19 cellular contexts compared by ENCODE assay signal in genomic region chr6:24600903-24601302, GRCh38. TPM values are rescaled to one million over a fixed set of nuclear protein-coding genes. Genes with fewer than 3 reads are reported as not detected.
DNase-seq lines count a peak whose midpoint lies in the region; ATAC-seq, FAIRE-seq and TF ChIP-seq lines count a peak whose summit lies in the region.
"Had no signal": no experiment of that assay in that cellular context is flagged by ENCODE, and none has a peak within 500 bp of the region (broad histone marks: within the 10 kb centered on the region; RNA-seq: fewer than 3 reads in every experiment).

No MANE protein-coding gene starts in this region.

- H3K27ac ChIP-seq in A549 = no peak overlapping the region
- no peak overlapping the region for H3K27ac ChIP-seq in DOHH2 (ENCODE audit: low read depth, low read length)
- peak overlapping the region; percentile 19 for H3K27ac ChIP-seq in cingulate gyrus (ENCODE audit: low read depth, low read length)
- H3K27ac ChIP-seq: epithelial cell of prostate, heart right ventricle had no signal

- H3K9me3 Mint-ChIP-seq in stimulated activated effector memory CD8-positive, alpha-beta T cell treated with anti-CD3 and anti-CD28 coated beads, Interleukin-12 subunit alpha, Interleukin-12 subunit beta, amount 100 ng/mL, for 72 hours = no peaks in the 10 kb centered on the region
- H3K9me3 Mint-ChIP-seq: activated naive CD8-positive, alpha-beta T cell treated with anti-CD3 and anti-CD28 coated beads for 36 hours; CD4-positive, alpha-beta T cell; central memory CD8-positive, alpha-beta T cell had no signal

- no peak overlapping the region for H3K4me3 Mint-ChIP-seq in stimulated activated effector memory CD8-positive, alpha-beta T cell treated with anti-CD3 and anti-CD28 coated beads, Interleukin-12 subunit alpha, Interleukin-12 subunit beta, amount 100 ng/mL, for 72 hours
- H3K4me3 Mint-ChIP-seq: activated naive CD8-positive, alpha-beta T cell treated with anti-CD3 and anti-CD28 coated beads for 36 hours; CD4-positive, alpha-beta T cell; central memory CD8-positive, alpha-beta T cell; naive thymus-derived CD8-positive, alpha-beta T cell had no signal

- H3K4me2 ChIP-seq in A549 (no peak overlapping the region), DOHH2 (ENCODE audit: low read length) (no peak overlapping the region), Loucy (ENCODE audit: low read depth, low read length, poor library complexity, severe bottlenecking) (no peak overlapping the region)

- WGBS in A549 (ENCODE audit: missing lambda C conversion rate) = 64% methylated on average over 4 of the region's 4 CpGs

- H3K27ac Mint-ChIP-seq in stimulated activated effector memory CD8-positive, alpha-beta T cell treated with anti-CD3 and anti-CD28 coated beads, Interleukin-12 subunit alpha, Interleukin-12 subunit beta, amount 100 ng/mL, for 72 hours = no peak overlapping the region
- H3K27ac Mint-ChIP-seq: activated naive CD8-positive, alpha-beta T cell treated with anti-CD3 and anti-CD28 coated beads for 36 hours; CD4-positive, alpha-beta T cell; naive thymus-derived CD8-positive, alpha-beta T cell had no signal

- H3F3A ChIP-seq in DOHH2 (ENCODE audit: control insufficient read depth, insufficient read depth) (no peaks in the 10 kb centered on the region), Loucy (ENCODE audit: low read depth) (no peaks in the 10 kb centered on the region)

- TF ChIP-seq CTCF in A549 (IDR thresholded peaks at IDR 0.05) = 0 out of 3 replicates have a peak, but pooled peaks have one; percentile 13
- peak; percentile 66 for TF ChIP-seq CTCF in DOHH2 (IDR thresholded peaks at IDR 0.05; ENCODE audit: low read depth, low read length, poor library complexity, severe bottlenecking)
- TF ChIP-seq CTCF in Loucy (conservative IDR thresholded peaks at IDR 0.05; ENCODE audit: low read length) = peak; percentile 52

- POLR2A ChIA-PET in A549 (lab: Yijun Ruan, JAX) = no interaction called here

- no peak for TF ChIP-seq RAD21 in A549 (conservative IDR thresholded peaks at IDR 0.05 in 1 of 2, IDR thresholded peaks at IDR 0.05 in 1 of 2)

- H4K20me1 ChIP-seq in DOHH2 (ENCODE audit: control insufficient read depth, insufficient read depth, low read depth, low read length) (no peaks in the 10 kb centered on the region), Loucy (ENCODE audit: insufficient read depth, low read length, poor library complexity, severe bottlenecking) (no peaks in the 10 kb centered on the region)

- CTCF ChIA-PET in A549 (lab: Yijun Ruan, JAX) = no interaction called here

- no peak for ATAC-seq in A549
- ATAC-seq in stimulated activated effector memory CD8-positive, alpha-beta T cell treated with anti-CD3 and anti-CD28 coated beads, Interleukin-12 subunit alpha, Interleukin-12 subunit beta, amount 100 ng/mL, for 72 hours = no peak
- ATAC-seq: heart right ventricle; naive thymus-derived CD8-positive, alpha-beta T cell; right cardiac atrium had no signal

- H3K9ac ChIP-seq in Loucy (ENCODE audit: low read depth, low read length, poor library complexity, severe bottlenecking) = no peak overlapping the region

- no peak for TF ChIP-seq EP300 in A549 (IDR thresholded peaks at IDR 0.05)

- no peak overlapping the region for H3K4me3 ChIP-seq in A549
- no peak overlapping the region for H3K4me3 ChIP-seq in DOHH2 (ENCODE audit: low read length)
- no peak overlapping the region for H3K4me3 ChIP-seq in Loucy (ENCODE audit: low read length, poor library complexity, severe bottlenecking)
- H3K4me3 ChIP-seq: heart right ventricle had no signal

- H3K4me1 ChIP-seq in A549 (no peaks in the 10 kb centered on the region), DOHH2 (ENCODE audit: control insufficient read depth, low read length) (0 out of 2 replicates have a peak, but pooled peaks cover 3% of the 10 kb centered on the region), Loucy (ENCODE audit: insufficient read depth, low read length, poor library complexity, severe bottlenecking) (no peaks in the 10 kb centered on the region)
- H3K4me1 ChIP-seq: heart right ventricle had no signal

- H3K36me3 Mint-ChIP-seq in stimulated activated effector memory CD8-positive, alpha-beta T cell treated with anti-CD3 and anti-CD28 coated beads, Interleukin-12 subunit alpha, Interleukin-12 subunit beta, amount 100 ng/mL, for 72 hours = peaks cover 4% of the 10 kb centered on the region
- H3K36me3 Mint-ChIP-seq: activated naive CD8-positive, alpha-beta T cell treated with anti-CD3 and anti-CD28 coated beads for 36 hours; naive thymus-derived CD8-positive, alpha-beta T cell had no signal

- DNase-seq in A549 (ENCODE audit: low read depth in 1 of 2, low spot score in 1 of 2) (peak in 1 of 2 experiments; percentile 16), occipital lobe (lab: John Stamatoyannopoulos, UW) (no peak), pons (ENCODE audit: low spot score) (no peak)
- no peak for DNase-seq in stimulated activated effector memory CD8-positive, alpha-beta T cell treated with anti-CD3 and anti-CD28 coated beads, Interleukin-12 subunit alpha, Interleukin-12 subunit beta, amount 100 ng/mL, for 72 hours (ENCODE audit: low spot score in 2 of 2)
- DNase-seq: activated naive CD8-positive, alpha-beta T cell treated with anti-CD3 and anti-CD28 coated beads for 36 hours; CD4-positive, alpha-beta T cell; heart right ventricle; naive thymus-derived CD8-positive, alpha-beta T cell; NCI-H1436 treated with DMSO at 0.1 percent for 48 hours; NCI-H526 treated with DMSO at 0.1 percent for 48 hours; right cardiac atrium; stimulated activated CD4-positive, alpha-beta T cell treated with anti-CD3 and anti-CD28 coated beads, Interleukin-4, amount 100 ng/mL, for 4 hours; stimulated activated naive CD4-positive, alpha-beta T cell treated with Interleukin-2 at 50 U/mL for 16 hours had no signal

- H3K27me3 ChIP-seq in DOHH2 (ENCODE audit: control insufficient read depth, low read length) = no peaks in the 10 kb centered on the region
- H3K27me3 ChIP-seq in Loucy (ENCODE audit: insufficient read depth, low read length, poor library complexity, severe bottlenecking) = no peaks in the 10 kb centered on the region
- H3K27me3 ChIP-seq: heart right ventricle had no signal

- H3K9me2 ChIP-seq in DOHH2 (replicated peaks; ENCODE audit: control insufficient read depth, low read length) (no peaks in the 10 kb centered on the region), Loucy (replicated peaks; ENCODE audit: low read depth, low read length) (no peaks in the 10 kb centered on the region)

- H3K9me3 ChIP-seq in A549 = no peaks in the 10 kb centered on the region
- no peaks in the 10 kb centered on the region for H3K9me3 ChIP-seq in DOHH2 (ENCODE audit: control insufficient read depth, insufficient read depth, low read length)
- no peaks in the 10 kb centered on the region for H3K9me3 ChIP-seq in Loucy (ENCODE audit: insufficient read depth, low read depth, low read length)
- H3K9me3 ChIP-seq: heart right ventricle had no signal

- no peaks in the 10 kb centered on the region for H3K79me2 ChIP-seq in DOHH2 (ENCODE audit: control insufficient read depth, low read length)
- no peaks in the 10 kb centered on the region for H3K79me2 ChIP-seq in Loucy (ENCODE audit: insufficient read depth, low read length)

- no peak for TF ChIP-seq POLR2A in A549 (IDR thresholded peaks at IDR 0.05; ENCODE audit: low read length)

- H3K4me1 Mint-ChIP-seq in stimulated activated effector memory CD8-positive, alpha-beta T cell treated with anti-CD3 and anti-CD28 coated beads, Interleukin-12 subunit alpha, Interleukin-12 subunit beta, amount 100 ng/mL, for 72 hours = no peaks in the 10 kb centered on the region
- H3K4me1 Mint-ChIP-seq: activated naive CD8-positive, alpha-beta T cell treated with anti-CD3 and anti-CD28 coated beads for 36 hours; central memory CD8-positive, alpha-beta T cell; naive thymus-derived CD8-positive, alpha-beta T cell had no signal

- FAIRE-seq in A549 (lab: Jason Lieb, UNC) = no peak
- FAIRE-seq: TTC549 had no signal

- H3K36me3 ChIP-seq in DOHH2 (ENCODE audit: control insufficient read depth, low read length) (no peaks in the 10 kb centered on the region), Loucy (ENCODE audit: insufficient read depth, low read length) (no peaks in the 10 kb centered on the region)
- H3K36me3 ChIP-seq: heart right ventricle had no signal

- H2AFZ ChIP-seq in Loucy (ENCODE audit: low read length) = no peak overlapping the region

TF ChIP-seq in A549, 52 proteins besides CTCF, POLR2A, EP300 and RAD21:
- TF ChIP-seq RCOR1 (IDR thresholded peaks at IDR 0.05; ENCODE audit: low read depth, low read length) = no peak
- no peak for TF ChIP-seq PBX3 (IDR thresholded peaks at IDR 0.05)

RNA-seq across cellular contexts. Expression of gene KIAA0319, which starts 45.1 kb away (rescaled TPM):
- polyA plus RNA-seq in A549 (2011; rRNA removed) (5.2 and 5.9 TPM in 2 replicates), A549 (2017; fragmentation: RNase III; extraction: RNeasy Plus Mini Kit Qiagen cat#74134 plus additional on column Dnase treatment) (1.7 to 2.4 TPM (median 2.4 TPM) in 3 replicates)
- 2.0 and 2.1 TPM in 2 replicates for polyA plus RNA-seq in A549 (2012; cell fraction: cytosol; rRNA removed)
- 4.9 and 6.3 TPM in 2 replicates for polyA plus RNA-seq in A549 (2012; cell fraction: nucleus; rRNA removed)
- 5.8 and 6.4 TPM in 2 replicates for polyA minus RNA-seq in A549 (2011; rRNA and poly(A)+ RNA removed)
- total RNA-seq in occipital lobe = 55.7 TPM
- total RNA-seq: CD4-positive, alpha-beta T cell; naive thymus-derived CD8-positive, alpha-beta T cell had no signal
- polyA plus RNA-seq: heart right ventricle, right cardiac atrium had no signal

Comparison
In these comparisons a context has a peak if more than half of its experiments do, and no peak if none do; other contexts are left out.
1. CTCF ChIP-seq: peak in every context shown above with its lines; median percentile 66 in DOHH2; 52 in Loucy; 13 in A549.